35 cellular contexts compared by ENCODE assay signal in genomic region chr1:3264456-3264855, GRCh38.
"Had no signal": no experiment of that assay in that cellular context is flagged by ENCODE, and none has a peak within 500 bp of the region (broad histone marks: within the 10 kb centered on the region; RNA-seq: fewer than 3 reads in every experiment).

No MANE protein-coding gene starts in this region.

- H3K36me3 ChIP-seq: adrenal gland, breast epithelium, cardiac muscle cell, colonic mucosa, esophagus squamous epithelium, gastroesophageal sphincter, WERI-Rb-1 had no signal

- H3K4me1 ChIP-seq: adrenal gland, breast epithelium, colonic mucosa, esophagus squamous epithelium had no signal

- H3K36me3 Mint-ChIP-seq: activated CD4-positive, alpha-beta memory T cell treated with anti-CD3 and anti-CD28 coated beads for 36 hours; activated CD8-positive, alpha-beta memory T cell treated with anti-CD3 and anti-CD28 coated beads, Interleukin-2, amount 10 ng/mL, durations not matched to agents 7 days and 5 days; activated naive CD4-positive, alpha-beta T cell treated with anti-CD3 and anti-CD28 coated beads, Interleukin-2, amount 50 U/mL, for 24 hours; activated naive CD8-positive, alpha-beta T cell treated with anti-CD3 and anti-CD28 coated beads for 36 hours had no signal

- H3K4me3 ChIP-seq: adrenal gland, body of pancreas, breast epithelium, cardiac muscle cell, colonic mucosa, esophagus squamous epithelium, gastroesophageal sphincter had no signal

- DNase-seq: activated CD4-positive, alpha-beta memory T cell treated with anti-CD3 and anti-CD28 coated beads for 36 hours; activated CD4-positive, alpha-beta T cell treated with anti-CD3 and anti-CD28 coated beads for 36 hours; activated CD4-positive, alpha-beta T cell treated with anti-CD3 and anti-CD28 coated beads, Interleukin-2, amount 10 ng/mL, durations not matched to agents 24 days and 14 days; activated CD4-positive, CD25-positive, alpha-beta regulatory T cell; activated CD4-positive, CD25-positive, alpha-beta regulatory T cell treated with anti-CD3 and anti-CD28 coated beads, Interleukin-2, amount 50 U/mL, for 72 hours; activated CD8-positive, alpha-beta memory T cell treated with anti-CD3 and anti-CD28 coated beads, Interleukin-2, amount 10 ng/mL, durations not matched to agents 7 days and 5 days; activated CD8-positive, alpha-beta memory T cell treated with anti-CD3 and anti-CD28 coated beads, Interleukin-2, amount 50 U/mL, for 4 hours; activated CD8-positive, alpha-beta T cell treated with anti-CD3 and anti-CD28 coated beads, Interleukin-2, amount 10 ng/mL, durations not matched to agents 7 days and 5 days; activated effector memory CD4-positive, alpha-beta T cell treated with anti-CD3 and anti-CD28 coated beads, Interleukin-2, amount 50 U/mL, for 16 hours; activated naive CD4-positive, alpha-beta T cell treated with anti-CD3 and anti-CD28 coated beads for 36 hours; activated naive CD8-positive, alpha-beta T cell treated with anti-CD3 and anti-CD28 coated beads for 36 hours; activated naive CD8-positive, alpha-beta T cell treated with anti-CD3 and anti-CD28 coated beads, Interleukin-2, amount 50 U/mL, for 24 hours; activated T-cell treated with anti-CD3 and anti-CD28 coated beads, Interleukin-2, amount 50 U/mL, for 1 hour; activated T-cell treated with anti-CD3 and anti-CD28 coated beads, Interleukin-2, amount 50 U/mL, for 48 hours; adrenal gland; amygdala; aorta; body of pancreas; central memory CD4-positive, alpha-beta T cell; cerebellar nuclear complex; colonic mucosa; effector CD8-positive, alpha-beta T cell; esophagus squamous epithelium; foreskin melanocyte; T1000; WERI-Rb-1 had no signal

- H3K4me1 Mint-ChIP-seq: activated CD4-positive, alpha-beta T cell treated with anti-CD3 and anti-CD28 coated beads for 36 hours; activated CD4-positive, alpha-beta T cell treated with anti-CD3 and anti-CD28 coated beads, Interleukin-2, amount 10 ng/mL, durations not matched to agents 24 days and 14 days; activated CD8-positive, alpha-beta memory T cell treated with anti-CD3 and anti-CD28 coated beads, Interleukin-2, amount 10 ng/mL, durations not matched to agents 7 days and 5 days; activated naive CD4-positive, alpha-beta T cell treated with anti-CD3 and anti-CD28 coated beads, Interleukin-2, amount 50 U/mL, for 24 hours; activated naive CD8-positive, alpha-beta T cell treated with anti-CD3 and anti-CD28 coated beads for 36 hours; activated naive CD8-positive, alpha-beta T cell treated with anti-CD3 and anti-CD28 coated beads, Interleukin-2, amount 50 U/mL, for 24 hours had no signal

- ATAC-seq: activated CD4-positive, alpha-beta T cell treated with anti-CD3 and anti-CD28 coated beads for 36 hours; activated CD8-positive, alpha-beta memory T cell treated with anti-CD3 and anti-CD28 coated beads, Interleukin-2, amount 10 ng/mL, durations not matched to agents 7 days and 5 days; activated CD8-positive, alpha-beta T cell treated with anti-CD3 and anti-CD28 coated beads, Interleukin-2, amount 10 ng/mL, durations not matched to agents 7 days and 5 days; activated naive CD8-positive, alpha-beta T cell treated with anti-CD3 and anti-CD28 coated beads, Interleukin-2, amount 50 U/mL, for 24 hours; body of pancreas; gastroesophageal sphincter had no signal

- H3K27ac ChIP-seq: adrenal gland, body of pancreas, breast epithelium, cardiac muscle cell, colonic mucosa, epithelial cell of prostate, esophagus squamous epithelium, gastroesophageal sphincter had no signal

- H3K9me3 Mint-ChIP-seq: activated naive CD4-positive, alpha-beta T cell treated with anti-CD3 and anti-CD28 coated beads, Interleukin-2, amount 50 U/mL, for 24 hours had no signal

- H3K27me3 Mint-ChIP-seq: activated CD4-positive, alpha-beta T cell treated with anti-CD3 and anti-CD28 coated beads, Interleukin-2, amount 10 ng/mL, durations not matched to agents 24 days and 14 days; activated CD8-positive, alpha-beta memory T cell treated with anti-CD3 and anti-CD28 coated beads, Interleukin-2, amount 10 ng/mL, durations not matched to agents 7 days and 5 days; activated naive CD4-positive, alpha-beta T cell treated with anti-CD3 and anti-CD28 coated beads, Interleukin-2, amount 50 U/mL, for 24 hours had no signal

- H3K9me3 ChIP-seq: adrenal gland, body of pancreas, breast epithelium, colonic mucosa, esophagus squamous epithelium, gastroesophageal sphincter had no signal

- H3K27me3 ChIP-seq: adrenal gland, body of pancreas, cardiac muscle cell, colonic mucosa had no signal

- H3K4me3 Mint-ChIP-seq: activated CD4-positive, alpha-beta memory T cell treated with anti-CD3 and anti-CD28 coated beads for 36 hours; activated CD4-positive, alpha-beta T cell treated with anti-CD3 and anti-CD28 coated beads for 36 hours; activated CD4-positive, alpha-beta T cell treated with anti-CD3 and anti-CD28 coated beads, Interleukin-2, amount 10 ng/mL, durations not matched to agents 24 days and 14 days; activated CD8-positive, alpha-beta memory T cell treated with anti-CD3 and anti-CD28 coated beads, Interleukin-2, amount 10 ng/mL, durations not matched to agents 7 days and 5 days; activated CD8-positive, alpha-beta T cell treated with anti-CD3 and anti-CD28 coated beads, Interleukin-2, amount 10 ng/mL, durations not matched to agents 7 days and 5 days; activated naive CD4-positive, alpha-beta T cell treated with anti-CD3 and anti-CD28 coated beads for 36 hours; activated naive CD4-positive, alpha-beta T cell treated with anti-CD3 and anti-CD28 coated beads, Interleukin-2, amount 50 U/mL, for 24 hours; activated naive CD8-positive, alpha-beta T cell treated with anti-CD3 and anti-CD28 coated beads for 36 hours; activated naive CD8-positive, alpha-beta T cell treated with anti-CD3 and anti-CD28 coated beads, Interleukin-2, amount 50 U/mL, for 24 hours; activated T-helper 1 cell treated with anti-CD3 and anti-CD28 coated beads, Interleukin-12 subunit alpha, Interleukin-12 subunit beta, Interleukin-2, Interleukin-4 antibody, amounts not matched to agents 30 ng/mL and 10 ng/mL and 1 ng/mL, durations not matched to agents 14 hours and 24 hours and 36 hours; T-helper 1 cell treated with Interleukin-12 subunit alpha and Interleukin-12 subunit beta and Interleukin-4 antibody, amounts not matched to agents 30 μg/mL and 1 μg/mL, for 36 hours; T-helper 2 cell treated with Interferon-gamma antibody and Interleukin-4, amounts not matched to agents 5 μg/mL and 100 μg/mL, for 36 hours had no signal

- H3K27ac Mint-ChIP-seq: activated CD4-positive, alpha-beta memory T cell treated with anti-CD3 and anti-CD28 coated beads for 36 hours; activated CD4-positive, alpha-beta T cell treated with anti-CD3 and anti-CD28 coated beads for 36 hours; activated CD4-positive, alpha-beta T cell treated with anti-CD3 and anti-CD28 coated beads, Interleukin-2, amount 10 ng/mL, durations not matched to agents 24 days and 14 days; activated CD8-positive, alpha-beta memory T cell treated with anti-CD3 and anti-CD28 coated beads, Interleukin-2, amount 10 ng/mL, durations not matched to agents 7 days and 5 days; activated CD8-positive, alpha-beta T cell treated with anti-CD3 and anti-CD28 coated beads, Interleukin-2, amount 10 ng/mL, durations not matched to agents 7 days and 5 days; activated naive CD4-positive, alpha-beta T cell treated with anti-CD3 and anti-CD28 coated beads for 36 hours; activated naive CD4-positive, alpha-beta T cell treated with anti-CD3 and anti-CD28 coated beads, Interleukin-2, amount 50 U/mL, for 24 hours; activated naive CD8-positive, alpha-beta T cell treated with anti-CD3 and anti-CD28 coated beads for 36 hours; activated naive CD8-positive, alpha-beta T cell treated with anti-CD3 and anti-CD28 coated beads, Interleukin-2, amount 50 U/mL, for 24 hours; activated T-helper 1 cell treated with anti-CD3 and anti-CD28 coated beads, Interleukin-12 subunit alpha, Interleukin-12 subunit beta, Interleukin-2, Interleukin-4 antibody, amounts not matched to agents 30 ng/mL and 10 ng/mL and 1 ng/mL, durations not matched to agents 14 hours and 24 hours and 36 hours; activated T-helper 2 cell treated with anti-CD3 and anti-CD28 coated beads, Interferon-gamma antibody, Interleukin-2, Interleukin-4, amounts not matched to agents 10 μg/mL and 5 μg/mL and 100 μg/mL, durations not matched to agents 14 hours and 24 hours and 36 hours; T-helper 1 cell treated with Interleukin-12 subunit alpha and Interleukin-12 subunit beta and Interleukin-4 antibody, amounts not matched to agents 30 μg/mL and 1 μg/mL, for 36 hours; T-helper 2 cell treated with Interferon-gamma antibody and Interleukin-4, amounts not matched to agents 5 μg/mL and 100 μg/mL, for 36 hours had no signal
